17 cellular contexts compared by ENCODE assay signal in genomic region chr1:17109897-17110554, GRCh38. TPM values are rescaled to one million over a fixed set of nuclear protein-coding genes. Genes with fewer than 3 reads are reported as not detected.
DNase-seq lines count a peak whose midpoint lies in the region; ATAC-seq and TF ChIP-seq lines count a peak whose summit lies in the region.
"Had no signal": no experiment of that assay in that cellular context is flagged by ENCODE, and none has a peak within 500 bp of the region (broad histone marks: within the 10 kb centered on the region; RNA-seq: fewer than 3 reads in every experiment).

No MANE protein-coding gene starts in this region.

- H3K9me3 ChIP-seq in Peyer's patch: no peaks in the 10 kb centered on the region
- H3K9me3 ChIP-seq in endodermal cell (ENCODE audit: control insufficient read depth, low read length): no peaks in the 10 kb centered on the region
- H3K9me3 ChIP-seq: HAP-1 had no signal

- TF ChIP-seq CTCF in Peyer's patch (IDR thresholded peaks at IDR 0.05): no peak
- TF ChIP-seq CTCF in endodermal cell (conservative IDR thresholded peaks at IDR 0.05): no peak

- H3K36me3 Mint-ChIP-seq in activated CD8-positive, alpha-beta T cell treated with anti-CD3 and anti-CD28 coated beads, Interleukin-2, amount 10 ng/mL, durations not matched to agents 7 days and 5 days (ENCODE audit: low read depth): no peaks in the 10 kb centered on the region
- H3K36me3 Mint-ChIP-seq in endodermal cell (ENCODE audit: low read depth): no peaks in the 10 kb centered on the region

- POLR2A ChIA-PET in activated CD8-positive, alpha-beta T cell treated with anti-CD3 and anti-CD28 coated beads, Interleukin-2, amount 10 ng/mL, durations not matched to agents 7 days and 5 days (lab: Charles Lee): no interaction called here

- H3K27me3 ChIP-seq in Peyer's patch (no peaks in the 10 kb centered on the region), endodermal cell (ENCODE audit: control insufficient read depth, insufficient read depth, low read length, poor library complexity, severe bottlenecking) (no peaks in the 10 kb centered on the region)

- H3K27ac Mint-ChIP-seq in activated CD8-positive, alpha-beta T cell treated with anti-CD3 and anti-CD28 coated beads, Interleukin-2, amount 10 ng/mL, durations not matched to agents 7 days and 5 days: no peak overlapping the region
- H3K27ac Mint-ChIP-seq in endodermal cell: no peak overlapping the region
- H3K27ac Mint-ChIP-seq: activated T-helper 17 cell treated with anti-CD3 and anti-CD28 coated beads, Interleukin-2, amount 50 U/mL, for 72 hours had no signal

- H3K36me3 ChIP-seq in Peyer's patch (no peaks in the 10 kb centered on the region), endodermal cell (ENCODE audit: control insufficient read depth, insufficient read depth, low read length) (no peaks in the 10 kb centered on the region)
- H3K36me3 ChIP-seq: HAP-1 had no signal

- ATAC-seq in activated CD8-positive, alpha-beta T cell treated with anti-CD3 and anti-CD28 coated beads, Interleukin-2, amount 10 ng/mL, durations not matched to agents 7 days and 5 days: no peak
- no peak for ATAC-seq in GM21528 (IDR thresholded peaks at IDR 0.05; ENCODE audit: low FRiP score, unreplicated experiment)
- ATAC-seq: activated T-helper 17 cell treated with anti-CD3 and anti-CD28 coated beads, Interleukin-2, amount 50 U/mL, for 72 hours had no signal

- no peaks in the 10 kb centered on the region for H3K4me1 Mint-ChIP-seq in activated CD8-positive, alpha-beta T cell treated with anti-CD3 and anti-CD28 coated beads, Interleukin-2, amount 10 ng/mL, durations not matched to agents 7 days and 5 days (ENCODE audit: low read depth)
- H3K4me1 Mint-ChIP-seq in endodermal cell: peaks cover 4% of the 10 kb centered on the region
- H3K4me1 Mint-ChIP-seq: activated T-helper 17 cell treated with anti-CD3 and anti-CD28 coated beads, Interleukin-2, amount 50 U/mL, for 72 hours had no signal

- H3K4me1 ChIP-seq in Peyer's patch (peaks cover 0 to 18% (median 2%) of the 10 kb centered on the region in 4 donors), endodermal cell (ENCODE audit: control insufficient read depth, insufficient read depth, low read length) (no peaks in the 10 kb centered on the region)
- H3K4me1 ChIP-seq: HAP-1 had no signal

- TF ChIP-seq POLR2A in Peyer's patch (IDR thresholded peaks at IDR 0.05): peak in 1 of 2 donors; percentile 42

- H3K4me3 Mint-ChIP-seq in activated CD8-positive, alpha-beta T cell treated with anti-CD3 and anti-CD28 coated beads, Interleukin-2, amount 10 ng/mL, durations not matched to agents 7 days and 5 days: no peak overlapping the region
- H3K4me3 Mint-ChIP-seq in endodermal cell: no peak overlapping the region
- H3K4me3 Mint-ChIP-seq: activated T-helper 17 cell treated with anti-CD3 and anti-CD28 coated beads, Interleukin-2, amount 50 U/mL, for 72 hours had no signal

- peaks cover 2% of the 10 kb centered on the region for H3K27me3 Mint-ChIP-seq in activated CD8-positive, alpha-beta T cell treated with anti-CD3 and anti-CD28 coated beads, Interleukin-2, amount 10 ng/mL, durations not matched to agents 7 days and 5 days (ENCODE audit: low read depth)
- peaks cover 8% of the 10 kb centered on the region for H3K27me3 Mint-ChIP-seq in endodermal cell (ENCODE audit: insufficient read depth)

- no peak overlapping the region for H3K9ac ChIP-seq in endodermal cell (ENCODE audit: extremely low read depth, low read length, poor library complexity, severe bottlenecking)

- DNase-seq in LoVo (ENCODE audit: low spot score): peak; percentile 18
- DNase-seq in Peyer's patch: peak in 2 of 3 donors; percentile 66 to 74
- peak; percentile 69 for DNase-seq in islet precursor cell
- DNase-seq in putamen (ENCODE audit: low spot score): peak; percentile 90
- no peak for DNase-seq in activated CD8-positive, alpha-beta T cell treated with anti-CD3 and anti-CD28 coated beads, Interleukin-2, amount 10 ng/mL, durations not matched to agents 7 days and 5 days
- no peak for DNase-seq in NCI-H226
- DNase-seq in endodermal cell: no peak
- DNase-seq: activated CD4-positive, alpha-beta T cell treated with anti-CD3 and anti-CD28 coated beads, Interleukin-2, amount 50 U/mL, for 4 hours; KBM-7; NCI-H1105 treated with DMSO at 0.1 percent for 48 hours; SIG-M5; T-helper 9 cell had no signal

- 82 to 90% methylated on average over 1 to 5 of the region's 5 CpGs for WGBS in endodermal cell (ENCODE audit: insufficient coverage in 1 of 2, insufficient read length in 1 of 2), 2 experiments

- peak overlapping the region in 3 of 4 donors; percentile 43 to 90 (median 74) for H3K27ac ChIP-seq in Peyer's patch
- H3K27ac ChIP-seq in endodermal cell (ENCODE audit: low read depth, low read length): no peak overlapping the region
- H3K27ac ChIP-seq: C4-2B had no signal

- CTCF ChIA-PET in activated CD8-positive, alpha-beta T cell treated with anti-CD3 and anti-CD28 coated beads, Interleukin-2, amount 10 ng/mL, durations not matched to agents 7 days and 5 days (lab: Charles Lee): no interaction called here

- H3K4me3 ChIP-seq in Peyer's patch (no peak overlapping the region), endodermal cell (ENCODE audit: low read length) (no peak overlapping the region)
- H3K4me3 ChIP-seq: HAP-1 had no signal

- H3K9me3 Mint-ChIP-seq in activated CD8-positive, alpha-beta T cell treated with anti-CD3 and anti-CD28 coated beads, Interleukin-2, amount 10 ng/mL, durations not matched to agents 7 days and 5 days (ENCODE audit: insufficient read depth): no peaks in the 10 kb centered on the region
- no peaks in the 10 kb centered on the region for H3K9me3 Mint-ChIP-seq in endodermal cell
- H3K9me3 Mint-ChIP-seq: activated T-helper 17 cell treated with anti-CD3 and anti-CD28 coated beads, Interleukin-2, amount 50 U/mL, for 72 hours had no signal

RNA-seq across cellular contexts. Expression of gene PADI2, which starts 9.2 kb away (rescaled TPM):
- total RNA-seq in Peyer's patch: 100 to 1,000 TPM in 1 of 4 donors, 10 to 100 TPM in 3; 29.7 to 191 (median 57.9) TPM
- not detected for total RNA-seq in activated CD8-positive, alpha-beta T cell treated with anti-CD3 and anti-CD28 coated beads, Interleukin-2, amount 10 ng/mL, durations not matched to agents 7 days and 5 days
- 1 to 10 TPM; 2.0 to 2.7 TPM for total RNA-seq in endodermal cell
- polyA plus RNA-seq in endodermal cell (2013, experiment 1 of 2): 2.3 TPM
- polyA plus RNA-seq in endodermal cell (2013, experiment 2 of 2): 2.4 TPM
- total RNA-seq: pulmonary artery endothelial cell had no signal

RNA-seq across cellular contexts. Expression of gene SDHB, which starts 56.2 kb away (rescaled TPM):
- 100 to 1,000 TPM; 106 to 277 (median 175) TPM for total RNA-seq in Peyer's patch
- 100 to 1,000 TPM in 1 of 2 experiments, 10 to 100 TPM in 1; 90.4 to 101 TPM for total RNA-seq in activated CD8-positive, alpha-beta T cell treated with anti-CD3 and anti-CD28 coated beads, Interleukin-2, amount 10 ng/mL, durations not matched to agents 7 days and 5 days
- 10 to 100 TPM; 68.5 to 75.2 TPM for total RNA-seq in endodermal cell
- 91.8 TPM for polyA plus RNA-seq in endodermal cell (2013, experiment 1 of 2)
- 94.9 TPM for polyA plus RNA-seq in endodermal cell (2013, experiment 2 of 2)

Comparison
In these comparisons a context has a peak if more than half of its experiments do, and no peak if none do; other contexts are left out.
1. DNase-seq: peak in LoVo (single experiment), Peyer's patch (2 of 3), islet precursor cell (single experiment) and putamen (single experiment); none in activated CD8-positive, alpha-beta T cell treated with anti-CD3 and anti-CD28 coated beads, Interleukin-2, amount 10 ng/mL, durations not matched to agents 7 days and 5 days (single experiment), NCI-H226 (single experiment) and endodermal cell (single experiment).
2. RNA of gene PADI2, which starts 9.2 kb away (total RNA-seq): 29.7 to 191 TPM in Peyer's patch; 2.0 to 2.7 TPM in endodermal cell and not detected in activated CD8-positive, alpha-beta T cell treated with anti-CD3 and anti-CD28 coated beads, Interleukin-2, amount 10 ng/mL, durations not matched to agents 7 days and 5 days; every median in the first group is over 4 times any median in the second.